In genomic region chr1:19310720-19311502, GRCh38 we compare ENCODE assay signal across 7 cellular contexts.
DNase-seq lines count a peak whose midpoint lies in the region; ATAC-seq and TF ChIP-seq lines count a peak whose summit lies in the region.

No MANE protein-coding gene starts in this region.

- no peak for TF ChIP-seq CTCF in GM12865 (IDR thresholded peaks at IDR 0.05; ENCODE audit: insufficient read depth, low read depth, low read length, missing control alignments)
- no peak for TF ChIP-seq CTCF in choroid plexus epithelial cell (conservative IDR thresholded peaks at IDR 0.05; ENCODE audit: low read depth, low read length)

- DNase-seq in GM12865 (ENCODE audit: low read depth): no peak
- peak; percentile 45 for DNase-seq in NCI-H1092 (lab: John Stamatoyannopoulos, UW)
- peak; percentile 30 for DNase-seq in choroid plexus epithelial cell (ENCODE audit: low read depth)
- DNase-seq in SW480 (ENCODE audit: low spot score): no peak
- no peak for DNase-seq in NCI-H1694 (lab: John Stamatoyannopoulos, UW)

- no peaks in the 10 kb centered on the region for H3K9me3 ChIP-seq in mucosa of stomach (ENCODE audit: control insufficient read depth, low read length)

- H3K9ac ChIP-seq in mucosa of stomach (ENCODE audit: low read length): peak overlapping the region; percentile 61

- peaks cover 4% of the 10 kb centered on the region for H3K36me3 ChIP-seq in mucosa of stomach (ENCODE audit: control insufficient read depth, insufficient read depth, low read length)

- H3K4me1 ChIP-seq in mucosa of stomach (ENCODE audit: control insufficient read depth, insufficient read depth, low read length): peaks cover 45% of the 10 kb centered on the region

- H3K4me3 ChIP-seq in GM12865 (ENCODE audit: low read depth, low read length) (peak overlapping the region; percentile 80), choroid plexus epithelial cell (ENCODE audit: low read depth, low read length) (peak overlapping the region; percentile 63), mucosa of stomach (ENCODE audit: low read length) (peak overlapping the region; percentile 4)

- no peaks in the 10 kb centered on the region for H3K27me3 ChIP-seq in mucosa of stomach (ENCODE audit: control insufficient read depth, insufficient read depth, low read length)

- ATAC-seq in GM21619 (IDR thresholded peaks at IDR 0.05; ENCODE audit: unreplicated experiment): no peak

Comparison
In these comparisons a context has a peak if more than half of its experiments do, and no peak if none do; other contexts are left out.
1. DNase-seq: peak in NCI-H1092 (single experiment) and choroid plexus epithelial cell (single experiment); none in GM12865 (single experiment), SW480 (single experiment) and NCI-H1694 (single experiment).
2. H3K4me3 ChIP-seq: peak in every context shown above with its lines; median percentile 80 in GM12865; 63 in choroid plexus epithelial cell; 4 in mucosa of stomach.